Comparison of ENCODE assay signal across 14 cellular contexts in genomic region chr16:49704586-49705155, GRCh38.
A peak's percentile ranks its signal among the peaks of the same experiment; 100 is the strongest.
DNase-seq lines count a peak whose midpoint lies in the region; ATAC-seq and TF ChIP-seq lines count a peak whose summit lies in the region.
"Had no signal": no experiment of that assay in that cellular context is flagged by ENCODE, and none has a peak within 500 bp of the region (broad histone marks: within the 10 kb centered on the region; RNA-seq: fewer than 3 reads in every experiment).

No MANE protein-coding gene starts in this region.

- no TSS peak for BruUV-seq in A673 (replicated peaks; lab: Mats Ljungman, UMichigan)

- H3K27ac ChIP-seq in A673 (ENCODE audit: low read depth, low read length, poor library complexity, severe bottlenecking) = no peak overlapping the region

- intact Hi-C loops in A673 (cut with micrococcal nuclease; ENCODE audit: unreplicated experiment) = loop anchor here (5.0 to 10.0 kb wide), 2 partner anchors 107 to 150 kb away; no protein-coding TSS in a partner anchor

- POLR2A ChIA-PET in A673 (lab: Charles Lee; ENCODE audit: low non-redundant PET) = no interaction called here

- H3K4me1 ChIP-seq in A673 (ENCODE audit: insufficient read depth, low read length, poor library complexity, severe bottlenecking) = peaks cover 42% of the 10 kb centered on the region

- DNase-seq in A673 (ENCODE audit: low spot score) (no peak), GM06990 (ENCODE audit: extremely low read depth, insufficient read length) (no peak), NCI-H69 (lab: John Stamatoyannopoulos, UW) (peak; percentile 58), epithelial cell of proximal tubule (ENCODE audit: low read depth) (no peak), NCI-H128 (lab: John Stamatoyannopoulos, UW; ENCODE audit: unreplicated experiment) (no peak)
- no peak for DNase-seq in activated T-cell treated with anti-CD3 and anti-CD28 coated beads, Interleukin-2, amount 50 U/mL, for 48 hours
- DNase-seq: activated naive CD4-positive, alpha-beta T cell treated with anti-CD3 and anti-CD28 coated beads for 36 hours; DMS153; GOT3; islet precursor cell; stimulated activated CD4-positive, alpha-beta T cell treated with anti-CD3 and anti-CD28 coated beads, Interleukin-12 subunit alpha, Interleukin-12 subunit beta, amount 100 ng/mL, for 4 hours; substantia nigra had no signal

- no peaks in the 10 kb centered on the region for H3K9me3 ChIP-seq in A673 (ENCODE audit: low read depth, low read length, poor library complexity, severe bottlenecking)

- H3K36me3 ChIP-seq in A673 (ENCODE audit: insufficient read depth, low read length, poor library complexity, severe bottlenecking) (no peaks in the 10 kb centered on the region), GM06990 (ENCODE audit: control insufficient read depth, insufficient read depth, low read length) (no peaks in the 10 kb centered on the region)

- no peak overlapping the region for H3K4me3 ChIP-seq in A673 (ENCODE audit: low read depth, low read length, poor library complexity, severe bottlenecking)
- no peak overlapping the region for H3K4me3 ChIP-seq in GM06990 (replicated peaks; ENCODE audit: low read depth, low read length)
- no peak overlapping the region for H3K4me3 ChIP-seq in epithelial cell of proximal tubule (ENCODE audit: low read depth, low read length)

- no peak for ATAC-seq in HG02885 (IDR thresholded peaks at IDR 0.05; ENCODE audit: poor library complexity, unreplicated experiment)
- no peak for ATAC-seq in GM21737 (IDR thresholded peaks at IDR 0.05; ENCODE audit: unreplicated experiment)

- H3K27me3 ChIP-seq in A673 (replicated peaks; ENCODE audit: insufficient read depth, low read depth, low read length, poor library complexity) = no peaks in the 10 kb centered on the region
- peaks cover 1% of the 10 kb centered on the region; the same call in 1 of the 2 replicates for H3K27me3 ChIP-seq in GM06990 (replicated peaks; ENCODE audit: control insufficient read depth, insufficient read depth, low read length)

- TF ChIP-seq CTCF in A673 (conservative IDR thresholded peaks at IDR 0.05; ENCODE audit: low read depth, low read length) (peak; percentile 39; the same call in 1 of the 2 replicates), GM06990 (IDR thresholded peaks at IDR 0.05; ENCODE audit: insufficient read depth, low read length, poor library complexity, severe bottlenecking) (peak; percentile 51), epithelial cell of proximal tubule (conservative IDR thresholded peaks at IDR 0.05; ENCODE audit: low read depth, low read length) (peak; percentile 27)

- CTCF ChIA-PET in A673 (lab: Charles Lee) = no interaction called here
